ENCODE assay signal across 11 cellular contexts in the genomic region with DNA sequence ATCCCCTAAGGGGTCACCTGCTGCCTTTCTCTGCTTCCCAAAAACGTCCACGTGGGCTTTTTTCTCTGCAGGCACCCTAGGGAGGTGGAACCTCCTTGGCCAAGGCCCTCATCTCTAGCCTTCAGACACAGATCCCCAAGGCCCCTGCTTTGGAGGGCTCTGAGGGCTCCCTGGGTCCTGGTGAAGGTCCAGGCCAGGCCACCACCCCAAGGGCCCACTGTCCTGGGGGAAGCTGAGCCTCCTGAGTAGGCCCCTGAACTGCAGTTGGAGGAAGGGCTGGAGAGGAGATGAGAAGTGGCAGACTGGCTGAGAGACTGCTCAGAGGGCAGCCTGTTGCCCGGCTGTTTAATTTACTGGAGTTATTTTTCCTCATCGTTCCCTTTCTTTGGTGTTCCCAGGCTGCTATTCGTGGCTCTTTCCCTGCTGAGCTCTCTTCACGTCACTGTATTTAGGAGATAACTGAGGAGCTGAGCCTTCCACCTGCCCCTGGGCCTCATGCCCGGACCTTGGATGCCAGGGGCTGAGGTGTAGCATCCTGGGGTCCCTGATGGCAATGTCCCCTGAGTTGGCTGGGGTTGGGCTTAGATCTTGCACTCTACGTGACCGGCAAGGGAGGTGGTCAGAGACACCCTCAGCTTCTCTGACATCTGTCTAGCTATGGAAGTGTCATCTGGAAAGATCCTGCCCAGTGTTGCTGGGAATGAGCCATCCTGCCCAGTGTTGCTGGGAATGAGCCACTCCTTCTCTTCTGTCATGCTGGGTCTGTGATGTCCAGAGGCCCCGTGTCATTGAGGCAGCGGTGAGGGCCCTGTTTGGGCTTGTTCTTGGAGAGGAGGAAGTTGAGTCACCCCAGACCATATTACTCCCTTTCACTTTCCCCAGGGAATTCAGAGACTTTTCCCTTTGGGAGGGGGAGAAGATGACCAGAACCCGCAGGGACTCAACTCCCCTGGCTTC.
DNase-seq lines count a peak whose midpoint lies in the region; ATAC-seq, FAIRE-seq and TF ChIP-seq lines count a peak whose summit lies in the region.
"Had no signal": no experiment of that assay in that cellular context is flagged by ENCODE, and none has a peak within 500 bp of the region (broad histone marks: within the 10 kb centered on the region; RNA-seq: fewer than 3 reads in every experiment).

No MANE protein-coding gene starts in this region.

- no peak for TF ChIP-seq POLR2A in esophagus muscularis mucosa (IDR thresholded peaks at IDR 0.05; ENCODE audit: low read depth)

- H3K36me3 ChIP-seq in BLaER1 treated with 17β-estradiol and CSF1 and Interleukin-3, amounts not matched to agents 10 nM and 100 nM, result no peaks in the 10 kb centered on the region
- H3K36me3 ChIP-seq in RWPE2 (ENCODE audit: low read depth) (no peaks in the 10 kb centered on the region), esophagus muscularis mucosa (peaks cover 0 to 13% (median 5%) of the 10 kb centered on the region in 4 donors), osteoblast (ENCODE audit: insufficient read depth, low read length) (no peaks in the 10 kb centered on the region)

- ATAC-seq in RWPE2 (ENCODE audit: low read depth) (peak; percentile 91), HG03097 (IDR thresholded peaks at IDR 0.05; ENCODE audit: low FRiP score, unreplicated experiment) (no peak)
- ATAC-seq: body of pancreas had no signal

- TF ChIP-seq EP300 in esophagus muscularis mucosa (IDR thresholded peaks at IDR 0.05), result no peak

- no peak for TF ChIP-seq CTCF in RWPE2 (IDR thresholded peaks at IDR 0.05; ENCODE audit: poor library complexity, severe bottlenecking)
- TF ChIP-seq CTCF in esophagus muscularis mucosa (IDR thresholded peaks at IDR 0.05), result no peak
- TF ChIP-seq CTCF in osteoblast (IDR thresholded peaks at IDR 0.05; ENCODE audit: extremely low read depth, low read depth, low read length), result no peak

- DNase-seq in RWPE2 (ENCODE audit: low spot score) (peak; percentile 97), esophagus muscularis mucosa (ENCODE audit: extremely low spot score) (no peak), osteoblast (ENCODE audit: insufficient read length, low spot score, missing footprints) (peak; percentile 94), GM19239 (ENCODE audit: insufficient read length, low spot score) (no peak), NCI-H2081 (lab: John Stamatoyannopoulos, UW) (no peak)
- DNase-seq in activated T-cell treated with anti-CD3 and anti-CD28 coated beads, Interleukin-2, amount 50 U/mL, for 1 hour, result no peak
- DNase-seq: body of pancreas, COR-L47 had no signal

- peak overlapping the region; percentile 52 to 100 (median 92) for H3K4me2 ChIP-seq in BLaER1 treated with 17β-estradiol and CSF1 and Interleukin-3, amounts not matched to agents 10 nM and 100 nM
- H3K4me2 ChIP-seq in osteoblast (ENCODE audit: insufficient read depth, low read length), result peak overlapping the region; percentile 34

- WGBS in esophagus muscularis mucosa, result 81% methylated on average over 9 of the region's 12 CpGs

- intact Hi-C loops in esophagus muscularis mucosa (cut with DNase I), result no loop called here

- peaks cover 0 to 8% (median 0%) of the 10 kb centered on the region in 11 experiments; a peak in 2 of 22 replicates for H3K27me3 ChIP-seq in BLaER1 treated with 17β-estradiol and CSF1 and Interleukin-3, amounts not matched to agents 10 nM and 100 nM
- no peaks in the 10 kb centered on the region for H3K27me3 ChIP-seq in RWPE2 (ENCODE audit: insufficient read depth, poor library complexity, severe bottlenecking)
- H3K27me3 ChIP-seq in esophagus muscularis mucosa, result no peaks in the 10 kb centered on the region
- no peaks in the 10 kb centered on the region for H3K27me3 ChIP-seq in osteoblast (ENCODE audit: insufficient read depth, low read length)
- H3K27me3 ChIP-seq: body of pancreas, tibial nerve had no signal

- peaks cover 64 to 96% (median 94%) of the 10 kb centered on the region in 10 experiments for H3K4me1 ChIP-seq in BLaER1 treated with 17β-estradiol and CSF1 and Interleukin-3, amounts not matched to agents 10 nM and 100 nM
- H3K4me1 ChIP-seq in RWPE2 (ENCODE audit: insufficient read depth, poor library complexity, severe bottlenecking), result peaks cover 28% of the 10 kb centered on the region
- H3K4me1 ChIP-seq in esophagus muscularis mucosa, result peaks cover 36 to 67% (median 41%) of the 10 kb centered on the region in 4 donors
- H3K4me1 ChIP-seq in osteoblast (ENCODE audit: insufficient read depth, low read length), result peaks cover 25% of the 10 kb centered on the region

- 0 out of 20 replicates have a peak overlapping the region, but pooled peaks of 2 of the 10 experiments have one; percentile 42 to 51 for H3K4me3 ChIP-seq in BLaER1 treated with 17β-estradiol and CSF1 and Interleukin-3, amounts not matched to agents 10 nM and 100 nM
- H3K4me3 ChIP-seq in RWPE2 (ENCODE audit: severe bottlenecking) (no peak overlapping the region), esophagus muscularis mucosa (no peak overlapping the region), osteoblast (ENCODE audit: insufficient read depth, low read length) (no peak overlapping the region)
- H3K4me3 ChIP-seq: body of pancreas, tibial nerve had no signal

- H3K79me2 ChIP-seq in osteoblast (ENCODE audit: insufficient read depth, low read length), result no peaks in the 10 kb centered on the region

- no peak for FAIRE-seq in GM19239 (lab: Jason Lieb, UNC)

- H3K9me3 ChIP-seq in BLaER1 treated with 17β-estradiol and CSF1 and Interleukin-3, amounts not matched to agents 10 nM and 100 nM (replicated peaks in 1 of 11), result no peaks in the 10 kb centered on the region
- H3K9me3 ChIP-seq in RWPE2 (ENCODE audit: severe bottlenecking) (no peaks in the 10 kb centered on the region), esophagus muscularis mucosa (no peaks in the 10 kb centered on the region), osteoblast (ENCODE audit: low read depth, low read length) (no peaks in the 10 kb centered on the region)
- H3K9me3 ChIP-seq: body of pancreas, tibial nerve had no signal

- H4K20me1 ChIP-seq in BLaER1 treated with 17β-estradiol and CSF1 and Interleukin-3, amounts not matched to agents 10 nM and 100 nM, result no peaks in the 10 kb centered on the region
- no peaks in the 10 kb centered on the region for H4K20me1 ChIP-seq in osteoblast (ENCODE audit: insufficient read depth, low read length)

- H2AFZ ChIP-seq in osteoblast (ENCODE audit: low read length), result no peak overlapping the region

- H3K27ac ChIP-seq in BLaER1 treated with 17β-estradiol and CSF1 and Interleukin-3, amounts not matched to agents 10 nM and 100 nM, result peak overlapping the region in 9 of 11 experiments; percentile 61 to 98 (median 92); a peak in 19 of 22 replicates
- H3K27ac ChIP-seq in RWPE2 (ENCODE audit: poor library complexity, severe bottlenecking) (peak overlapping the region; percentile 86), esophagus muscularis mucosa (replicated peaks in 1 of 4) (peak overlapping the region; percentile 39 to 76 (median 62)), osteoblast (ENCODE audit: low read depth, low read length) (peak overlapping the region; percentile 68)

- peak overlapping the region in 8 of 11 experiments; percentile 70 to 91 (median 82); a peak in 14 of 22 replicates for H3K9ac ChIP-seq in BLaER1 treated with 17β-estradiol and CSF1 and Interleukin-3, amounts not matched to agents 10 nM and 100 nM

Comparison
In these comparisons a context has a peak if more than half of its experiments do, and no peak if none do; other contexts are left out.
1. DNase-seq: peak in RWPE2 (single experiment) and osteoblast (single experiment); none in esophagus muscularis mucosa (single experiment), GM19239 (single experiment), NCI-H2081 (0 of 2) and activated T-cell treated with anti-CD3 and anti-CD28 coated beads, Interleukin-2, amount 50 U/mL, for 1 hour (single experiment).
2. Peak in every context shown above with its lines, with median percentiles within 50 percentile points of each other: H3K27ac ChIP-seq.